8 cellular contexts compared by ENCODE assay signal in the genomic region with DNA sequence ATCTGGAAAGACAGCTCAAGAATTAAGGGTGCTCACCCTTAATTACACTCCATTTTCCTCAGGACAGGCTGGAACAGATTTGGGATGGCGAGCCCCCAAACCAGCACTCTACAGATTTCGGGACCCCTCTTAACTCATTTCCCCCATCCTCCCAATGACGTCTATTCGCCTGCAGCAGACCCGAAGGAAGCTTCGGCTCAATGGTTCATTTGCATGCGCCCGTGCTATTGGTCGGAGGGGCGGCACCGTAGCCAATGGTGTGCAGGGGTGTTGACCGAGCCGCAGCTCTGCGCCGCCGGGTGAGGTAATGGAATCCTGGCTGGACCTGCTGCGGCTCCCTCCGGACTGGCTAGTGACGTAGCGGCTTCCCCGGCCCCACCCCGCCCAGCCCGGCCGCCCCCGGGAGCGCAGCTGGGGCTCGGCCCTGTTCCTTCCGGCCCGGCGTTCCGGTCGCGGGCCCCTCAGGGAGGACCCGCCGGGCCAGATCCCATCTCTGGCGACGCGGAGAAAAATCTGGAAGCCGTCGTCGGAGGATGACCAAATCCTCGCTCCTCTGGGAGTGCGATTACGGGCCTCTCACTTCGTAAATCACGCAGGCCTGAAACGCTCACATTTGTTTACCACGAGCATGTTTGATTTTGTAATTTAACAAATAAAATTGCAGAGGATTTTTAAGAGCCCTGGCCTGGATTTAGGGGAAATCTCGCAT. TPM values are rescaled to one million over a fixed set of nuclear protein-coding genes. Genes with fewer than 3 reads are reported as not detected.
DNase-seq lines count a peak whose midpoint lies in the region; TF ChIP-seq lines count a peak whose summit lies in the region.

No MANE protein-coding gene starts in this region.

- no peaks in the 10 kb centered on the region for H3K9me3 ChIP-seq in stomach smooth muscle (ENCODE audit: control insufficient read depth in 2 of 2, low read length in 2 of 2)

- no peaks in the 10 kb centered on the region for H3K9me3 Mint-ChIP-seq in neural crest cell

- H3K27me3 ChIP-seq in H7 (ENCODE audit: control insufficient read depth, insufficient read depth, low read length) (peaks cover 35% of the 10 kb centered on the region), stomach smooth muscle (ENCODE audit: control insufficient read depth in 1 of 2, insufficient read depth in 2 of 2, low read length in 2 of 2) (no peaks in the 10 kb centered on the region)

- H3K36me3 Mint-ChIP-seq in neural crest cell (ENCODE audit: low read depth), result no peaks in the 10 kb centered on the region

- H3K27ac ChIP-seq in stomach smooth muscle (ENCODE audit: low read length), result peak overlapping the region; percentile 98

- H3K4me1 ChIP-seq in stomach smooth muscle (ENCODE audit: control insufficient read depth, insufficient read depth, low read length), result peaks cover 46% of the 10 kb centered on the region

- H3K9ac ChIP-seq in stomach smooth muscle (ENCODE audit: low read length in 2 of 2), result peak overlapping the region; percentile 79 to 89

- H3K4me3 Mint-ChIP-seq in neural crest cell, result peak overlapping the region; percentile 83

- H3K4me1 Mint-ChIP-seq in neural crest cell, result peaks cover 41% of the 10 kb centered on the region

- TF ChIP-seq POLR2A in Raji (IDR thresholded peaks at IDR 0.05; ENCODE audit: insufficient read depth, low read depth, low read length), result peak; percentile 36; the same call in 1 of the 2 replicates

- H3K27me3 Mint-ChIP-seq in neural crest cell (ENCODE audit: low read depth), result peaks cover 6% of the 10 kb centered on the region

- DNase-seq in ELR (ENCODE audit: low read depth) (peak; percentile 97), H7 (peak; percentile 98), M059J (ENCODE audit: low read depth) (peak; percentile 94), fibroblast of the aortic adventitia (ENCODE audit: low read depth) (peak; percentile 97), neural crest cell (ENCODE audit: low read depth, low spot score) (peak; percentile 86)
- DNase-seq in activated effector memory CD4-positive, alpha-beta T cell treated with anti-CD3 and anti-CD28 coated beads, Interleukin-2, amount 50 U/mL, for 16 hours, result peak; percentile 96

- no peaks in the 10 kb centered on the region for H3K36me3 ChIP-seq in H7 (replicated peaks; ENCODE audit: control insufficient read depth, insufficient read depth, low read length)
- no peaks in the 10 kb centered on the region for H3K36me3 ChIP-seq in stomach smooth muscle (ENCODE audit: control insufficient read depth in 2 of 2, insufficient read depth in 2 of 2, low read length in 2 of 2)

- peak overlapping the region; percentile 98 for H3K27ac Mint-ChIP-seq in neural crest cell (ENCODE audit: unreplicated experiment)

- TF ChIP-seq CTCF in fibroblast of the aortic adventitia (IDR thresholded peaks at IDR 0.05; ENCODE audit: insufficient read depth, low read length) (no peak), neural crest cell (conservative IDR thresholded peaks at IDR 0.05) (no peak)

- H3K4me3 ChIP-seq in H7 (ENCODE audit: insufficient read depth, low read depth, low read length) (peak overlapping the region; percentile 42), fibroblast of the aortic adventitia (ENCODE audit: low read depth, low read length) (peak overlapping the region; percentile 54), stomach smooth muscle (ENCODE audit: low read length in 2 of 2) (peak overlapping the region; percentile 57 to 70)

RNA-seq across cellular contexts. Expression of gene NR4A1, which starts 18.3 kb away (rescaled TPM):
- total RNA-seq in H7 (2014; rRNA removed; shearing (Covaris generic)), result 11.8 and 29.6 TPM in 2 replicates
- 0.84 and 2.5 TPM in 2 replicates for total RNA-seq in M059J (2014; rRNA removed; shearing (Covaris generic))
- total RNA-seq in fibroblast of the aortic adventitia (ENCODE audit: low replicate concordance), result 0.82 and 3.9 TPM in 2 replicates
- 51.0 and 52.8 TPM in 2 replicates for total RNA-seq in neural crest cell

RNA-seq across cellular contexts. Expression of gene TAMALIN, which starts 26.2 kb away (rescaled TPM):
- total RNA-seq in H7 (2014; rRNA removed; shearing (Covaris generic)), result 2.2 and 3.6 TPM in 2 replicates
- total RNA-seq in M059J (2014; rRNA removed; shearing (Covaris generic)), result 0.10 and 0.25 TPM in 2 replicates
- total RNA-seq in fibroblast of the aortic adventitia (ENCODE audit: low replicate concordance), result 7.3 TPM in 2 replicates
- 23.2 and 24.2 TPM in 2 replicates for total RNA-seq in neural crest cell

RNA-seq across cellular contexts. Expression of gene ATG101, which starts 36.8 kb away (rescaled TPM):
- total RNA-seq in H7 (2014; rRNA removed; shearing (Covaris generic)), result 67.3 and 75.7 TPM in 2 replicates
- 52.6 and 62.0 TPM in 2 replicates for total RNA-seq in M059J (2014; rRNA removed; shearing (Covaris generic))
- total RNA-seq in fibroblast of the aortic adventitia (ENCODE audit: low replicate concordance) (41.1 and 89.2 TPM in 2 replicates), neural crest cell (32.1 and 34.3 TPM in 2 replicates)

RNA-seq across cellular contexts. Expression of gene SMIM41, which starts 46.6 kb away (rescaled TPM):
- total RNA-seq in H7 (2014; rRNA removed; shearing (Covaris generic)), result not detected in 2 replicates
- not detected in 2 replicates for total RNA-seq in M059J (2014; rRNA removed; shearing (Covaris generic))
- total RNA-seq in fibroblast of the aortic adventitia (ENCODE audit: low replicate concordance) (0.27 and 0.98 TPM in 2 replicates), neural crest cell (not detected in 2 replicates)

Comparison
In these comparisons a context has a peak if more than half of its experiments do, and no peak if none do; other contexts are left out.
1. Peak in every context shown above with its lines: DNase-seq, H3K4me3 ChIP-seq and H3K27ac ChIP-seq.